8 cellular contexts compared by ENCODE assay signal in genomic region chr17:50372222-50372621, GRCh38. TPM values are rescaled to one million over a fixed set of nuclear protein-coding genes. Genes with fewer than 3 reads are reported as not detected.
DNase-seq lines count a peak whose midpoint lies in the region; ATAC-seq lines count a peak whose summit lies in the region.

No MANE protein-coding gene starts in this region.

- in situ Hi-C loops in KBM-7 (cut with MboI; ENCODE audit: low pct_unique_long_range_greater_than_20kb, low sequenced_read_pairs): no loop called here

- no peaks in the 10 kb centered on the region for H3K9me3 Mint-ChIP-seq in activated CD4-positive, alpha-beta memory T cell treated with anti-CD3 and anti-CD28 coated beads for 36 hours

- H3K27ac Mint-ChIP-seq in activated CD4-positive, alpha-beta memory T cell treated with anti-CD3 and anti-CD28 coated beads for 36 hours: peak overlapping the region; percentile 99

- peaks cover 13% of the 10 kb centered on the region for H3K4me1 ChIP-seq in skeletal muscle satellite cell (ENCODE audit: control insufficient read depth, insufficient read depth, low read length)

- POLR2A ChIA-PET in activated CD4-positive, alpha-beta memory T cell treated with anti-CD3 and anti-CD28 coated beads for 36 hours (lab: Charles Lee): interaction anchor here (1.0 to 3.0 kb wide), 3 partner anchors 25 to 27 kb away, joined by 4 to 17 read pairs (median 4); partner anchors contain the start of genes LRRC59 and XYLT2

- no peaks in the 10 kb centered on the region for H3K27me3 Mint-ChIP-seq in activated CD4-positive, alpha-beta memory T cell treated with anti-CD3 and anti-CD28 coated beads for 36 hours

- H3K27me3 ChIP-seq in H7 (ENCODE audit: control insufficient read depth, insufficient read depth, low read length) (no peaks in the 10 kb centered on the region), skeletal muscle satellite cell (ENCODE audit: control insufficient read depth, insufficient read depth, low read length) (no peaks in the 10 kb centered on the region)

- intact Hi-C loops in activated CD4-positive, alpha-beta memory T cell treated with anti-CD3 and anti-CD28 coated beads for 36 hours (cut with micrococcal nuclease): loop anchor here (2.0 kb wide), 1 partner anchor 25 kb away; the partner anchor contains the start of gene LRRC59
- intact Hi-C loops in left ventricle myocardium superior (cut with micrococcal nuclease): no loop called here

- DNase-seq in H7: no peak
- no peak for DNase-seq in activated CD4-positive, alpha-beta memory T cell treated with anti-CD3 and anti-CD28 coated beads for 36 hours
- DNase-seq in left ventricle myocardium superior: no peak
- no peak for DNase-seq in inferior parietal cortex (ENCODE audit: extremely low spot score)
- DNase-seq in KBM-7: no peak

- no peaks in the 10 kb centered on the region for H3K9me3 ChIP-seq in skeletal muscle satellite cell (replicated peaks; ENCODE audit: low read length)

- H3K4me1 Mint-ChIP-seq in activated CD4-positive, alpha-beta memory T cell treated with anti-CD3 and anti-CD28 coated beads for 36 hours (ENCODE audit: low read depth): peaks cover 28% of the 10 kb centered on the region

- CTCF ChIA-PET in activated CD4-positive, alpha-beta memory T cell treated with anti-CD3 and anti-CD28 coated beads for 36 hours (lab: Charles Lee): interaction anchor here (3.9 to 5.9 kb wide), 2 partner anchors 10 to 25 kb away, joined by 27 to 50 read pairs; partner anchors contain the start of gene LRRC59

- ATAC-seq in left ventricle myocardium superior (peak; percentile 17), HG02938 (IDR thresholded peaks at IDR 0.05; ENCODE audit: unreplicated experiment) (no peak), HG03108 (IDR thresholded peaks at IDR 0.05; ENCODE audit: unreplicated experiment) (no peak)

- peak overlapping the region; percentile 90 for H3K4me2 ChIP-seq in skeletal muscle satellite cell (ENCODE audit: low read length)

- peak overlapping the region; percentile 97 for H3K4me3 Mint-ChIP-seq in activated CD4-positive, alpha-beta memory T cell treated with anti-CD3 and anti-CD28 coated beads for 36 hours

- H3K36me3 Mint-ChIP-seq in activated CD4-positive, alpha-beta memory T cell treated with anti-CD3 and anti-CD28 coated beads for 36 hours: peaks cover 46% of the 10 kb centered on the region

- peak overlapping the region; percentile 75 for H3K4me3 ChIP-seq in H7 (ENCODE audit: insufficient read depth, low read depth, low read length)
- peak overlapping the region; percentile 97 for H3K4me3 ChIP-seq in skeletal muscle satellite cell (ENCODE audit: low read length)

- peaks cover 31% of the 10 kb centered on the region for H3K36me3 ChIP-seq in H7 (replicated peaks; ENCODE audit: control insufficient read depth, insufficient read depth, low read length)
- H3K36me3 ChIP-seq in skeletal muscle satellite cell (ENCODE audit: insufficient read depth, low read length): peaks cover 33% of the 10 kb centered on the region

- H3K9ac ChIP-seq in skeletal muscle satellite cell (ENCODE audit: low read depth, low read length): peak overlapping the region; percentile 95

RNA-seq across cellular contexts. Expression of gene MRPL27, which starts 0.8 kb away (rescaled TPM):
- total RNA-seq in H7 (2014; rRNA removed; shearing (Covaris generic)): 55.5 and 86.3 TPM in 2 replicates
- 10 to 100 TPM; 53.9 to 64.5 TPM for total RNA-seq in activated CD4-positive, alpha-beta memory T cell treated with anti-CD3 and anti-CD28 coated beads for 36 hours
- total RNA-seq in left ventricle myocardium superior: 79.3 TPM
- 69.2 and 81.7 TPM in 2 replicates for total RNA-seq in skeletal muscle satellite cell (2012; rRNA removed)

RNA-seq across cellular contexts. Expression of gene EME1, which starts 0.8 kb away (rescaled TPM):
- total RNA-seq in H7 (2014; rRNA removed; shearing (Covaris generic)): 21.7 and 28.2 TPM in 2 replicates
- 10 to 100 TPM; 47.7 to 48.1 TPM for total RNA-seq in activated CD4-positive, alpha-beta memory T cell treated with anti-CD3 and anti-CD28 coated beads for 36 hours
- total RNA-seq in left ventricle myocardium superior: 0.35 TPM
- total RNA-seq in skeletal muscle satellite cell (2012; rRNA removed): 8.5 and 10.4 TPM in 2 replicates

RNA-seq across cellular contexts. Expression of gene LRRC59, which starts 25.1 kb away (rescaled TPM):
- total RNA-seq in H7 (2014; rRNA removed; shearing (Covaris generic)): 105 and 119 TPM in 2 replicates
- 10 to 100 TPM; 77.1 to 78.8 TPM for total RNA-seq in activated CD4-positive, alpha-beta memory T cell treated with anti-CD3 and anti-CD28 coated beads for 36 hours
- 22.8 TPM for total RNA-seq in left ventricle myocardium superior
- total RNA-seq in skeletal muscle satellite cell (2012; rRNA removed): 246 and 274 TPM in 2 replicates

RNA-seq across cellular contexts. Expression of gene XYLT2, which starts 26.3 kb away (rescaled TPM):
- total RNA-seq in H7 (2014; rRNA removed; shearing (Covaris generic)): 47.5 and 54.3 TPM in 2 replicates
- 10 to 100 TPM; 41.3 to 43.3 TPM for total RNA-seq in activated CD4-positive, alpha-beta memory T cell treated with anti-CD3 and anti-CD28 coated beads for 36 hours
- total RNA-seq in left ventricle myocardium superior: 18.0 TPM
- 43.1 and 49.4 TPM in 2 replicates for total RNA-seq in skeletal muscle satellite cell (2012; rRNA removed)

RNA-seq across cellular contexts. Expression of gene ACSF2, which starts 53.8 kb away (rescaled TPM):
- total RNA-seq in H7 (2014; rRNA removed; shearing (Covaris generic)): 14.8 and 16.2 TPM in 2 replicates
- 10 to 100 TPM; 20.1 to 23.6 TPM for total RNA-seq in activated CD4-positive, alpha-beta memory T cell treated with anti-CD3 and anti-CD28 coated beads for 36 hours
- total RNA-seq in left ventricle myocardium superior: 22.5 TPM
- total RNA-seq in skeletal muscle satellite cell (2012; rRNA removed): 5.8 and 10.3 TPM in 2 replicates

Comparison
In these comparisons a context has a peak if more than half of its experiments do, and no peak if none do; other contexts are left out.
1. RNA of gene EME1, which starts 0.8 kb away (total RNA-seq): 47.7 to 48.1 TPM in activated CD4-positive, alpha-beta memory T cell treated with anti-CD3 and anti-CD28 coated beads for 36 hours and 21.7 to 28.2 TPM in H7; 0.35 TPM in left ventricle myocardium superior (single experiment); every median in the first group is over 10 times any median in the second.